8 cellular contexts compared by ENCODE assay signal in the genomic region with DNA sequence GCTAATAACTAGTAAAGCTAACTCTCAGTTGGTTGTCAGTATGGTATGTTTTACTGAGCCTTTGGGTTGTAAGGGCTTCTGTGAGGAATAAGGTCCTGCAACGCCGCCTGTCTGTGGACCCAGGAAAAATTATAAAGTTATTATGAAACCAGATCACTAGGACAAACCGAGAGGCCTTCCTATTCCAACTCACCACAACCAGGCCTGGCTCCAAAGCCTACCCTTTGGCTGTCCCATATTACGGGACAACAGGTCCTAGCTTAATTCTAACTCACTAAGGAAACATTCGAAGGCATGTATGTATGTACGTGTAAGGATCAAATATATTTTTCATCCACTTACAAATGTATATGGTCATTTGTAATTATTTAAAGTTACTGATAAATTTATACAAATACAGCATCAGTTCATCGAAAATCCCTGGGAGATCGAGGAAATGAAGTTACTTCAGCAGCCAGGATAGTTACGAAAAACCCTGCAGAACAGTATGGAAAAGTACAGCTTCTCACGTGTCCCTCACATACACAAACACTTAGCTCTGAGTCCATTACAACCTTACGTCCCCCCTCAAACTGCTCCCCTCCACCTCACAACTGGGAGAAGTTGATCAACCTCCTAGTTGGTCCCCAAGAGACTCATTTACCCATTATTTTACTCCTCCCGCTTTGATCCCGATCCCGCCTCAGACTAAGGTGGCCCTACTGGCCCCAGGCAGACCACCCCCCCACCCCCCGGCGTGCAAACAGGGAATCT. TPM values are rescaled to one million over a fixed set of nuclear protein-coding genes. Genes with fewer than 3 reads are reported as not detected.
DNase-seq lines count a peak whose midpoint lies in the region; ATAC-seq and TF ChIP-seq lines count a peak whose summit lies in the region.

No MANE protein-coding gene starts in this region.

- in situ Hi-C loops in transverse colon (cut with MboI; ENCODE audit: low pct_ligation_motif_present in 1 of 4, low pct_unique_long_range_greater_than_20kb in 1 of 4, low sequenced_read_pairs in 3 of 4), result loop anchor here in 3 of 4 donors (10.0 to 25.0 kb wide), 2 partner anchors 183 to 195 kb away; partner anchors contain the start of gene COX18 (in 2 of the 3)

- H2AFZ ChIP-seq in parathyroid adenoma, result no peak overlapping the region

- peak; percentile 29 for TF ChIP-seq POLR2A in transverse colon (IDR thresholded peaks at IDR 0.05)

- ATAC-seq in GM21786 (IDR thresholded peaks at IDR 0.05; ENCODE audit: unreplicated experiment), result peak; percentile 32

- H3K27me3 ChIP-seq in cardiac muscle cell (no peaks in the 10 kb centered on the region), parathyroid adenoma (ENCODE audit: control insufficient read depth, insufficient read depth, low read length) (no peaks in the 10 kb centered on the region), transverse colon (no peaks in the 10 kb centered on the region)

- peaks cover 45% of the 10 kb centered on the region for H3K36me3 ChIP-seq in SK-N-MC (ENCODE audit: insufficient read depth, low read length)
- H3K36me3 ChIP-seq in cardiac muscle cell, result no peaks in the 10 kb centered on the region
- H3K36me3 ChIP-seq in parathyroid adenoma (ENCODE audit: control insufficient read depth, insufficient read depth, low read length), result no peaks in the 10 kb centered on the region
- peaks cover 0 to 5% (median 0%) of the 10 kb centered on the region in 4 donors for H3K36me3 ChIP-seq in transverse colon

- H3K4me2 ChIP-seq in parathyroid adenoma (ENCODE audit: low read length), result peak overlapping the region; percentile 64

- H3K9ac ChIP-seq in SK-N-MC (ENCODE audit: insufficient read length) (peak overlapping the region; percentile 98), parathyroid adenoma (no peak overlapping the region)

- H3K4me1 ChIP-seq in cardiac muscle cell (ENCODE audit: low read depth) (peaks cover 20% of the 10 kb centered on the region), parathyroid adenoma (peaks cover 3% of the 10 kb centered on the region), transverse colon (peaks cover 21 to 66% (median 48%) of the 10 kb centered on the region in 4 donors)

- H3K4me3 ChIP-seq in SK-N-MC (peak overlapping the region; percentile 91), cardiac muscle cell (peak overlapping the region; percentile 78), parathyroid adenoma (ENCODE audit: low read depth, low read length) (peak overlapping the region; percentile 96), transverse colon (peak overlapping the region; percentile 83 to 94 (median 88))

- DNase-seq in COLO668 (lab: John Stamatoyannopoulos, UW; ENCODE audit: unreplicated experiment) (peak; percentile 73), MV-4-11 (lab: John Stamatoyannopoulos, UW) (peak; percentile 85), SK-N-MC (ENCODE audit: low read depth, low spot score) (peak; percentile 68), cardiac muscle cell (ENCODE audit: low read depth in 1 of 2, low spot score in 1 of 2) (peak; percentile 82 to 89), transverse colon (peak; percentile 85)
- DNase-seq in activated naive CD8-positive, alpha-beta T cell treated with anti-CD3 and anti-CD28 coated beads, Interleukin-2, amount 50 U/mL, for 16 hours (ENCODE audit: low read depth, low spot score), result peak; percentile 4

- WGBS in transverse colon (ENCODE audit: low coverage in 1 of 2), 2 donors, result 0 to 1% methylated on average over 10 to 14 of the region's 16 CpGs

- TF ChIP-seq EP300 in transverse colon (IDR thresholded peaks at IDR 0.05; ENCODE audit: low read depth), result no peak

- intact Hi-C loops in transverse colon (cut with DNase I; ENCODE audit: low total_unique reads), result no loop called here

- TF ChIP-seq CTCF in cardiac muscle cell (IDR thresholded peaks at IDR 0.05; ENCODE audit: low read depth, low read length) (peak; percentile 77), parathyroid adenoma (IDR thresholded peaks at IDR 0.05) (peak; percentile 56), transverse colon (IDR thresholded peaks at IDR 0.05) (peak; percentile 66 to 85 (median 72))

- peaks cover 9% of the 10 kb centered on the region for H3K79me2 ChIP-seq in parathyroid adenoma

- H3K27ac ChIP-seq in SK-N-MC, result peak overlapping the region; percentile 96
- peak overlapping the region; percentile 97 for H3K27ac ChIP-seq in cardiac muscle cell
- H3K27ac ChIP-seq in parathyroid adenoma, result peak overlapping the region; percentile 99
- H3K27ac ChIP-seq in transverse colon, result peak overlapping the region; percentile 96 to 99 (median 98)

- H3K9me3 ChIP-seq in SK-N-MC (ENCODE audit: low read depth, low read length) (0 out of 2 replicates have a peak, but pooled peaks cover 4% of the 10 kb centered on the region), cardiac muscle cell (ENCODE audit: low read depth) (no peaks in the 10 kb centered on the region), parathyroid adenoma (ENCODE audit: control insufficient read depth, low read length) (no peaks in the 10 kb centered on the region), transverse colon (no peaks in the 10 kb centered on the region)

RNA-seq across cellular contexts. Expression of gene ANKRD17, which starts 1.2 kb away (rescaled TPM):
- 55.5 and 60.1 TPM in 2 replicates for total RNA-seq in cardiac muscle cell
- 38.9 and 50.2 TPM in 2 replicates for polyA plus RNA-seq in cardiac muscle cell
- total RNA-seq in transverse colon, result 10 to 100 TPM; 69.9 to 93.1 (median 74.3) TPM

Comparison
In these comparisons a context has a peak if more than half of its experiments do, and no peak if none do; other contexts are left out.
1. Peak in every context shown above with its lines: DNase-seq, ATAC-seq, H3K4me3 ChIP-seq and H3K27ac ChIP-seq.
2. DNase-seq: peak in every context shown above with its lines; median percentile 86 in cardiac muscle cell; 85 in MV-4-11; 85 in transverse colon; 73 in COLO668; 68 in SK-N-MC; 4 in activated naive CD8-positive, alpha-beta T cell treated with anti-CD3 and anti-CD28 coated beads, Interleukin-2, amount 50 U/mL, for 16 hours.